Comparison of ENCODE assay signal across 30 cellular contexts in genomic region chr3:125287248-125287647, GRCh38.
"Had no signal": no experiment of that assay in that cellular context is flagged by ENCODE, and none has a peak within 500 bp of the region (broad histone marks: within the 10 kb centered on the region; RNA-seq: fewer than 3 reads in every experiment).

No MANE protein-coding gene starts in this region.

- H3K9me3 Mint-ChIP-seq: natural killer cell; nephron; neural progenitor cell; stimulated activated memory B cell treated with anti-CD40 and anti-IgM and Interleukin-4, amounts not matched to agents 10 μg/mL and 1 μg/mL and 100 μg/mL, for 72 hours; stimulated activated naive CD8-positive, alpha-beta T cell treated with anti-CD3 and anti-CD28 coated beads, Interleukin-15, Interleukin-2, amounts not matched to agents 100 ng/mL and 50 ng/mL, for 24 hours had no signal

- ATAC-seq: natural killer cell; psoas muscle; right cardiac atrium; sciatic nerve; stimulated activated memory B cell treated with anti-CD40 and anti-IgM and Interleukin-4, amounts not matched to agents 10 μg/mL and 1 μg/mL and 100 μg/mL, for 72 hours had no signal

- H3K4me3 ChIP-seq: neural progenitor cell, ovary, psoas muscle, skin epidermis, smooth muscle cell, spleen, stomach, thoracic aorta, thyroid gland, tibial nerve, upper lobe of left lung, vagina had no signal

- H3K4me1 ChIP-seq: parathyroid adenoma, vagina had no signal

- DNase-seq: natural killer cell; occipital lobe; ovary; posterior cingulate gyrus; psoas muscle; right cardiac atrium; spleen; stimulated activated CD4-positive, alpha-beta T cell treated with anti-CD3 and anti-CD28 coated beads, Interleukin-12 subunit alpha, Interleukin-12 subunit beta, amount 100 ng/mL, for 4 hours; stimulated activated CD4-positive, alpha-beta T cell treated with anti-CD3 and anti-CD28 coated beads, Interleukin-1b, Interleukin-23, amount 100 ng/mL, for 48 hours; stimulated activated CD4-positive, alpha-beta T cell treated with anti-CD3 and anti-CD28 coated beads, Interleukin-4, amount 100 ng/mL, for 1 hour; stimulated activated CD4-positive, alpha-beta T cell treated with anti-CD3 and anti-CD28 coated beads, Interleukin-4, amount 100 ng/mL, for 4 hours; stimulated activated CD8-positive, alpha-beta memory T cell treated with anti-CD3 and anti-CD28 coated beads, Interleukin-4, amount 100 ng/mL, for 48 hours; stimulated activated naive CD4-positive, alpha-beta T cell treated with Interleukin-2 at 50 U/mL for 16 hours; stomach; thyroid gland; trophoblast cell; upper lobe of left lung had no signal

- H3K9ac ChIP-seq: neural progenitor cell, parathyroid adenoma had no signal

- H2AFZ ChIP-seq: neural progenitor cell, parathyroid adenoma had no signal

- H3K36me3 ChIP-seq: neural progenitor cell, ovary, thoracic aorta, thyroid gland, vagina had no signal

- FAIRE-seq: urothelium cell line had no signal

- H3K36me3 Mint-ChIP-seq: natural killer cell had no signal

- H3K27ac ChIP-seq: neural progenitor cell, ovary, parathyroid adenoma, psoas muscle, skin epidermis, spleen, stomach, thoracic aorta, thyroid gland, tibial nerve, upper lobe of left lung, vagina had no signal

- H3K4me2 ChIP-seq: neural progenitor cell, smooth muscle cell had no signal

- H3K27me3 Mint-ChIP-seq: progenitor cell of endocrine pancreas; stimulated activated memory B cell treated with anti-CD40 and anti-IgM and Interleukin-4, amounts not matched to agents 10 μg/mL and 1 μg/mL and 100 μg/mL, for 72 hours; stimulated activated naive CD8-positive, alpha-beta T cell treated with anti-CD3 and anti-CD28 coated beads, Interleukin-15, Interleukin-2, amounts not matched to agents 100 ng/mL and 50 ng/mL, for 24 hours had no signal

- H3K27ac Mint-ChIP-seq: natural killer cell; nephron; neural progenitor cell; progenitor cell of endocrine pancreas; stimulated activated memory B cell treated with anti-CD40 and anti-IgM and Interleukin-4, amounts not matched to agents 10 μg/mL and 1 μg/mL and 100 μg/mL, for 72 hours; stimulated activated naive CD8-positive, alpha-beta T cell treated with anti-CD3 and anti-CD28 coated beads, Interleukin-15, Interleukin-2, amounts not matched to agents 100 ng/mL and 50 ng/mL, for 24 hours had no signal

- H3K9me3 ChIP-seq: ovary, psoas muscle, spleen, stomach, thoracic aorta, thyroid gland, tibial nerve, upper lobe of left lung, vagina had no signal

- H3K27me3 ChIP-seq: neural progenitor cell, ovary, spleen, stomach, thyroid gland, tibial nerve, upper lobe of left lung, vagina had no signal

- H3K4me3 Mint-ChIP-seq: natural killer cell; nephron; neural progenitor cell; stimulated activated memory B cell treated with anti-CD40 and anti-IgM and Interleukin-4, amounts not matched to agents 10 μg/mL and 1 μg/mL and 100 μg/mL, for 72 hours; stimulated activated naive CD8-positive, alpha-beta T cell treated with anti-CD3 and anti-CD28 coated beads, Interleukin-15, Interleukin-2, amounts not matched to agents 100 ng/mL and 50 ng/mL, for 24 hours had no signal

- H3K79me2 ChIP-seq: parathyroid adenoma had no signal
